Comparison of ENCODE assay signal across 8 cellular contexts in the genomic region with DNA sequence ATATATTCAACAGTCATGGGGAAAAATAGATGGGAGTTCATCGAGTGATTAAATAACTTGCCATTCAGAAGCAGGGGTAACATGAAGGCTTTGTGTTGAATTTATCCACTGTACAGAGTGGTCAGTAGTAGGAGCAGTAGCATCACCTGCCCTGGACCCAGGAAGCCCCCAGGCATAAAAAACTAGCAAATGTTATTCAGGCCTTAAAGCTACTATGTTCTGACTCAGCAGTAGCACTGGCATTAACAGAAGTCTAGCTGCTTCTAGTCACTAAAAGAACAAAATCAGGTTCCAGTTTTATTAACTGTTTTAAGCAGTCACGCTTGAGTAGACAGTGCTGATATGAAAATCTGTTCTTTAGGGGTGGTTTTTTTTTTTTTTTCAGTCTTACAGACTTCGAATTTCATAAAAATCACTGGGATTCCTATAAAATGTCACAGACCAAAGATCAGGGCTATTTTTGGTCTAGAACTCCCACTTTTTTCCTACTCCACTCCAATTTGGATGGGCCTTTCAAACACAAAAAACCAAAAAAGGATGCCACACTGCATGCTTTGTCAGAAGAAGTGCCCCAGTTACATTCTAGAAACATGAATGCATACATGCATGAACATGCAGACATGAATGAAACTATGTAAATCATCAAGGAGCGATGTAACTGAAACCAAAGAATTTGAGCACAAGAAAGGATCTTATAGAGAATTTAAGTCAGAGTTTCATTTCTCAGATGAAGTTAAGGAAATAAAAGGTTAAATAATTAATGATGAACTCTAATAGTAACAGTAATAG. TPM values are rescaled to one million over a fixed set of nuclear protein-coding genes. Genes with fewer than 3 reads are reported as not detected.
DNase-seq lines count a peak whose midpoint lies in the region; ATAC-seq and TF ChIP-seq lines count a peak whose summit lies in the region.

No MANE protein-coding gene starts in this region.

- H3K27ac ChIP-seq in ACC112 (ENCODE audit: low read depth, low read length): peak overlapping the region; percentile 42

- H3K27me3 ChIP-seq in ACC112 (ENCODE audit: insufficient read depth, low read length): no peaks in the 10 kb centered on the region

- H3K4me1 ChIP-seq in ACC112 (ENCODE audit: control insufficient read depth, insufficient read depth, low read length, unreplicated experiment): peaks cover 37% of the 10 kb centered on the region

- H3K4me1 Mint-ChIP-seq in chondrocyte (ENCODE audit: low read depth): peaks cover 46% of the 10 kb centered on the region
- peaks cover 59% of the 10 kb centered on the region for H3K4me1 Mint-ChIP-seq in stimulated activated naive CD8-positive, alpha-beta T cell treated with anti-CD3 and anti-CD28 coated beads, Interleukin-15, amount 100 ng/mL, for 72 hours

- H2AFZ ChIP-seq in ACC112 (ENCODE audit: low read length, unreplicated experiment): no peak overlapping the region

- H3K36me3 Mint-ChIP-seq in chondrocyte (ENCODE audit: low read depth): peaks cover 23% of the 10 kb centered on the region

- no peak overlapping the region for H3K4me3 Mint-ChIP-seq in chondrocyte (ENCODE audit: unreplicated experiment)
- peak overlapping the region; percentile 65 to 67 for H3K4me3 Mint-ChIP-seq in stimulated activated naive CD8-positive, alpha-beta T cell treated with anti-CD3 and anti-CD28 coated beads, Interleukin-15, amount 100 ng/mL, for 72 hours

- H3K9me3 Mint-ChIP-seq in chondrocyte (ENCODE audit: low read depth): no peaks in the 10 kb centered on the region
- peaks cover 0 to 11% of the 10 kb centered on the region in 2 donors for H3K9me3 Mint-ChIP-seq in stimulated activated naive CD8-positive, alpha-beta T cell treated with anti-CD3 and anti-CD28 coated beads, Interleukin-15, amount 100 ng/mL, for 72 hours

- no peaks in the 10 kb centered on the region for H3K27me3 Mint-ChIP-seq in chondrocyte (ENCODE audit: low read depth)
- no peaks in the 10 kb centered on the region for H3K27me3 Mint-ChIP-seq in stimulated activated naive CD8-positive, alpha-beta T cell treated with anti-CD3 and anti-CD28 coated beads, Interleukin-15, amount 100 ng/mL, for 72 hours

- ATAC-seq in GM19395 (IDR thresholded peaks at IDR 0.05; ENCODE audit: unreplicated experiment) (peak; percentile 72), HG03565 (IDR thresholded peaks at IDR 0.05; ENCODE audit: unreplicated experiment) (peak; percentile 32)
- peak; percentile 58 for ATAC-seq in stimulated activated naive CD8-positive, alpha-beta T cell treated with anti-CD3 and anti-CD28 coated beads, Interleukin-15, amount 100 ng/mL, for 72 hours

- no peak overlapping the region for H3K4me3 ChIP-seq in ACC112 (ENCODE audit: low read depth, low read length)

- H3K79me2 ChIP-seq in ACC112 (ENCODE audit: control insufficient read depth, insufficient read depth, low read length, unreplicated experiment): peaks cover 25% of the 10 kb centered on the region

- TF ChIP-seq CTCF in chondrocyte (IDR thresholded peaks at IDR 0.05): no peak

- peaks cover under 1% of the 10 kb centered on the region; the same call in 1 of the 2 replicates for H3K36me3 ChIP-seq in ACC112 (ENCODE audit: insufficient read depth, low read length)

- DNase-seq in chondrocyte (ENCODE audit: low spot score) (no peak), SW 1271 (lab: John Stamatoyannopoulos, UW) (no peak), MV-4-11 (lab: John Stamatoyannopoulos, UW) (no peak)
- DNase-seq in stimulated activated naive CD8-positive, alpha-beta T cell treated with anti-CD3 and anti-CD28 coated beads, Interleukin-15, amount 100 ng/mL, for 72 hours: no peak
- DNase-seq in activated effector memory CD4-positive, alpha-beta T cell treated with Interleukin-2 at 50 U/mL for 16 hours: no peak

- H3K27ac Mint-ChIP-seq in chondrocyte (ENCODE audit: unreplicated experiment): peak overlapping the region; percentile 85
- peak overlapping the region; percentile 86 to 90 for H3K27ac Mint-ChIP-seq in stimulated activated naive CD8-positive, alpha-beta T cell treated with anti-CD3 and anti-CD28 coated beads, Interleukin-15, amount 100 ng/mL, for 72 hours

RNA-seq across cellular contexts. Expression of a gene that starts 31.6 kb away (rescaled TPM):
- total RNA-seq in chondrocyte: 12.6 to 15.4 TPM (median 14.4 TPM) in 3 replicates
